ENCODE assay signal across 22 cellular contexts in genomic region chr4:105166066-105166465, GRCh38.
"Had no signal": no experiment of that assay in that cellular context is flagged by ENCODE, and none has a peak within 500 bp of the region (broad histone marks: within the 10 kb centered on the region; RNA-seq: fewer than 3 reads in every experiment).

No MANE protein-coding gene starts in this region.

- FAIRE-seq: keratinocyte had no signal

- H3K4me3 ChIP-seq: esophagus squamous epithelium, gastroesophageal sphincter, left ventricle myocardium inferior, lung, neural progenitor cell, pancreas, stomach had no signal

- H3K27me3 ChIP-seq: esophagus squamous epithelium, gastroesophageal sphincter, pancreas, stomach had no signal

- H3K9me3 ChIP-seq: esophagus squamous epithelium, gastroesophageal sphincter, left ventricle myocardium inferior, pancreas, stomach had no signal

- H3K36me3 ChIP-seq: gastroesophageal sphincter, neural progenitor cell, pancreas, stomach had no signal

- H3K4me1 ChIP-seq: neural progenitor cell had no signal

- DNase-seq: effector memory CD8-positive, alpha-beta T cell; esophagus squamous epithelium; foreskin fibroblast; glutamatergic neuron; left cardiac atrium; left ventricle myocardium inferior; mesenchymal stem cell; midbrain; occipital lobe; pancreas; right cardiac atrium; small intestine; stimulated activated CD4-positive, alpha-beta T cell treated with anti-CD3 and anti-CD28 coated beads, Interleukin-12 subunit alpha, Interleukin-12 subunit beta, amount 100 ng/mL, for 4 hours; stimulated activated naive CD4-positive, alpha-beta T cell; stomach; substantia nigra; trophoblast cell had no signal

- H3K27ac ChIP-seq: esophagus squamous epithelium, gastroesophageal sphincter, left ventricle myocardium inferior, neural progenitor cell, pancreas, stomach had no signal

- ATAC-seq: effector memory CD8-positive, alpha-beta T cell; gastroesophageal sphincter; left cardiac atrium; natural killer cell treated with Interleukin-12 subunit alpha and Interleukin-12 subunit beta and Interleukin-15 and Interleukin-18, amount 100 ng/mL, for 72 hours; pancreas; right cardiac atrium had no signal
